ENCODE assay signal across 17 cellular contexts in genomic region chr9:16664211-16664610, GRCh38.
"Had no signal": no experiment of that assay in that cellular context is flagged by ENCODE, and none has a peak within 500 bp of the region (broad histone marks: within the 10 kb centered on the region; RNA-seq: fewer than 3 reads in every experiment).

No MANE protein-coding gene starts in this region.

- ATAC-seq: activated T-cell treated with anti-CD3 and anti-CD28 coated beads, Interleukin-2, amount 50 U/mL, for 72 hours; heart right ventricle; pancreas; stimulated activated effector memory CD8-positive, alpha-beta T cell treated with anti-CD3 and anti-CD28 coated beads, Interleukin-12 subunit alpha, Interleukin-12 subunit beta, amount 100 ng/mL, for 72 hours had no signal

- H3K4me3 Mint-ChIP-seq: activated B cell treated with CpG ODN at 0.5 μM for 24 hours; activated CD4-positive, alpha-beta T cell treated with anti-CD3 and anti-CD28 coated beads, Interleukin-2, amount 10 ng/mL, durations not matched to agents 24 days and 14 days; activated naive CD8-positive, alpha-beta T cell; activated T-cell treated with anti-CD3 and anti-CD28 coated beads, Interleukin-2, amount 50 U/mL, for 72 hours; stimulated activated effector memory CD8-positive, alpha-beta T cell treated with anti-CD3 and anti-CD28 coated beads, Interleukin-12 subunit alpha, Interleukin-12 subunit beta, amount 100 ng/mL, for 72 hours had no signal

- H3K4me1 Mint-ChIP-seq: activated B cell treated with CpG ODN at 0.5 μM for 24 hours; activated CD4-positive, alpha-beta T cell treated with anti-CD3 and anti-CD28 coated beads, Interleukin-2, amount 10 ng/mL, durations not matched to agents 24 days and 14 days; stimulated activated effector memory CD8-positive, alpha-beta T cell treated with anti-CD3 and anti-CD28 coated beads, Interleukin-12 subunit alpha, Interleukin-12 subunit beta, amount 100 ng/mL, for 72 hours had no signal

- H3K9me3 Mint-ChIP-seq: activated CD4-positive, alpha-beta T cell treated with anti-CD3 and anti-CD28 coated beads, Interleukin-2, amount 10 ng/mL, durations not matched to agents 24 days and 14 days had no signal

- H3K27me3 ChIP-seq: esophagus muscularis mucosa, heart right ventricle, pancreas, thyroid gland had no signal

- H3K9me3 ChIP-seq: esophagus muscularis mucosa, heart right ventricle, pancreas, thyroid gland had no signal

- H3K27me3 Mint-ChIP-seq: activated B cell treated with CpG ODN at 0.5 μM for 24 hours; activated CD4-positive, alpha-beta T cell treated with anti-CD3 and anti-CD28 coated beads, Interleukin-2, amount 10 ng/mL, durations not matched to agents 24 days and 14 days; activated naive CD8-positive, alpha-beta T cell had no signal

- H3K27ac ChIP-seq: cardiac muscle cell, esophagus muscularis mucosa, heart right ventricle, pancreas, thyroid gland had no signal

- H3K36me3 Mint-ChIP-seq: activated naive CD8-positive, alpha-beta T cell; stimulated activated effector memory CD8-positive, alpha-beta T cell treated with anti-CD3 and anti-CD28 coated beads, Interleukin-12 subunit alpha, Interleukin-12 subunit beta, amount 100 ng/mL, for 72 hours had no signal

- H3K27ac Mint-ChIP-seq: activated B cell treated with CpG ODN at 0.5 μM for 24 hours; activated CD4-positive, alpha-beta T cell treated with anti-CD3 and anti-CD28 coated beads, Interleukin-2, amount 10 ng/mL, durations not matched to agents 24 days and 14 days; activated naive CD8-positive, alpha-beta T cell; activated T-cell treated with anti-CD3 and anti-CD28 coated beads, Interleukin-2, amount 50 U/mL, for 72 hours; stimulated activated effector memory CD8-positive, alpha-beta T cell treated with anti-CD3 and anti-CD28 coated beads, Interleukin-12 subunit alpha, Interleukin-12 subunit beta, amount 100 ng/mL, for 72 hours had no signal

- H3K4me3 ChIP-seq: cardiac muscle cell, esophagus muscularis mucosa, heart right ventricle, pancreas, thyroid gland had no signal

- H3K4me1 ChIP-seq: heart right ventricle, pancreas, thyroid gland had no signal

- H3K36me3 ChIP-seq: cardiac muscle cell, esophagus muscularis mucosa, heart right ventricle, pancreas, thyroid gland had no signal

- DNase-seq: activated B cell treated with CpG ODN at 0.5 μM for 24 hours; activated CD4-positive, alpha-beta T cell treated with anti-CD3 and anti-CD28 coated beads, Interleukin-2, amount 10 ng/mL, durations not matched to agents 24 days and 14 days; activated CD8-positive, alpha-beta memory T cell treated with anti-CD3 and anti-CD28 coated beads, Interleukin-2, amount 50 U/mL, for 48 hours; activated gamma-delta T cell treated with Interleukin-2 at 50 U/mL for 16 hours; activated T-cell treated with anti-CD3 and anti-CD28 coated beads, Interleukin-2, amount 50 U/mL, for 72 hours; anterior cingulate cortex; foreskin melanocyte; heart right ventricle; mammary epithelial cell; pancreas; stimulated activated CD4-positive, alpha-beta T cell treated with anti-CD3 and anti-CD28 coated beads, Interleukin-12 subunit alpha, Interleukin-12 subunit beta, amount 100 ng/mL, for 4 hours; stimulated activated CD4-positive, alpha-beta T cell treated with anti-CD3 and anti-CD28 coated beads, Interleukin-2, amount 100 ng/mL, for 24 hours; thyroid gland had no signal
